In the genomic region with DNA sequence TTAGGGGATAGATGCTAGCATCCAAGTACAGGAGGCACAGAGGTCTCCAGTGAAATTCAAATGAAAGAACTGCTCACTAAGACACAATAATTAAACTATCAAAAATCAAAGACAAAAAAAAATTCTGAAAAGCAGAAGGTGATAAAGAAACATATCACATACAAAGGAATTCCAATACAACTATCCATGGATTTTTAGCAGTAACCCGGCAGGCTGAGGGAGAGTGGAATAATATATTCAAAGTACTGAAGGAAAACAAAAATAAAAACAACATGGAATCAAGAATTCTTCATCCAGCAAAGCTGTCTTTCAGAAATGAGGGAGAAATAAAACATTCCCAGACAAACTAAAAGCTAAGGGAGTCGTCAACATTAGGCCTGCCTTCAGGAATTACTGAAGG, we compare ENCODE assay signal across 1 cellular context.
TF ChIP-seq lines count a peak whose summit lies in the region.

No MANE protein-coding gene starts in this region.

TF ChIP-seq in HEK293, 187 proteins besides CTCF, POLR2A, EP300 and RAD21 (continued from another document):
- TF ChIP-seq ZNF623 (tag by site-specific recombination; IDR thresholded peaks at IDR 0.05) = no peak
